ENCODE assay signal across 17 cellular contexts in the genomic region with DNA sequence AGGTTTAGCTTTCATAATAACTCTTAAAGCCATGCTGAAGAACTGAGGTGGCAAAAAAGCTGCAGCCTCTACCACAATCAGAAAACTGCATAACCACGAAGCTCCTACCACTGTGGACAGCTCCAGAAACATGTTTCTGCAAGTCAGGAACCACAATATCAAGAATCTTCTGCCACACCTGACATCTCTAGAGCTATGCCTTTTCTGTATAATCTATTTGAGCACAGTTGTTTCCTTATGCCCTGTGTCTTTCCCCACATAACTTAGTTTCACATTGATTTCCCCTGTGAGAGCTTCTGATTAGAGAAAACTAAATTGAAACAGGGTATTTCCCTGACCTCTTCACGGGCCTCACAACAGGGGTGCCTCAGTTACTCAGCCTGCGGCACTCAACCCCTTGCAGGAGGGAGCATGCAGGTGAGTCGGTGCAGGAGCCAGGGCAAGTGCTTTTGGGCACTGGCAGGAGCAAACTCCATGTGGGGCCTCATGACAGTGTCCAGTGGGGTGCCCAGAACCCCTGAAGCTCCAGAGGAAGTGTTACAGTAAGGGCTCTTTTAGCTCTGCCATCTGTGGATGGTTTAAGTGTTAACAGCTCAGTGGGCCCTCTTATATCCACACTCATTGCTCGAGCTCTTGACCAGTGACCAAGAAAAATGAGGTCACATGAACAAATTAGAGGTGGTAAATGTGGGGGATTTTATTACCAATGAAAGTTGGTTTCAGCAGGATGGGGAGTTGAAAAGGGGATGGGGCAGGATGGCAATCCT.
DNase-seq lines count a peak whose midpoint lies in the region; ATAC-seq, FAIRE-seq and TF ChIP-seq lines count a peak whose summit lies in the region.
"Had no signal": no experiment of that assay in that cellular context is flagged by ENCODE, and none has a peak within 500 bp of the region (broad histone marks: within the 10 kb centered on the region; RNA-seq: fewer than 3 reads in every experiment).

No MANE protein-coding gene starts in this region.

- no peak for TF ChIP-seq EP300 in H1 (IDR thresholded peaks at IDR 0.05; ENCODE audit: borderline replicate concordance in 1 of 2, low read depth in 2 of 2, low read length in 2 of 2)

- no peak overlapping the region for H3K18ac ChIP-seq in H1 (ENCODE audit: extremely low read depth, low read length)

- no peak overlapping the region for H2BK5ac ChIP-seq in H1 (ENCODE audit: low read depth, low read length)

- DNase-seq in H1 (ENCODE audit: low read depth in 1 of 2, low spot score in 2 of 2) (no peak), chondrocyte (ENCODE audit: low spot score) (no peak), RWPE1 (ENCODE audit: low spot score) (no peak), NCI-H82 treated with DMSO at 0.1 percent for 48 hours (lab: John Stamatoyannopoulos, UW; ENCODE audit: unreplicated experiment) (no peak)
- DNase-seq in activated T-helper 2 cell treated with anti-CD3 and anti-CD28 coated beads, Interferon-gamma antibody, Interleukin-2, Interleukin-4, amounts not matched to agents 10 μg/mL and 5 μg/mL and 100 μg/mL, durations not matched to agents 14 hours and 24 hours and 36 hours (ENCODE audit: low spot score): no peak
- DNase-seq: activated CD4-positive, alpha-beta T cell treated with anti-CD3 and anti-CD28 coated beads, Interleukin-2, amount 50 U/mL, for 4 hours; CD8-positive, alpha-beta T cell; heart right ventricle; MV-4-11; NCI-H524; ovary; stimulated activated CD4-positive, alpha-beta T cell treated with anti-CD3 and anti-CD28 coated beads, Interleukin-4, amount 100 ng/mL, for 1 hour had no signal

- intact Hi-C loops in activated T-helper 2 cell treated with anti-CD3 and anti-CD28 coated beads, Interferon-gamma antibody, Interleukin-2, Interleukin-4, amounts not matched to agents 10 μg/mL and 5 μg/mL and 100 μg/mL, durations not matched to agents 14 hours and 24 hours and 36 hours (cut with micrococcal nuclease): no loop called here

- H4K8ac ChIP-seq in H1 (ENCODE audit: extremely low read depth, insufficient read depth, low read length): peak overlapping the region; percentile 8; the same call in 1 of the 2 replicates

- CTCF ChIA-PET in H1 (lab: Charles Lee; ENCODE audit: partially characterized antibody) (interaction anchor here (0.8 to 1.3 kb wide), 4 partner anchors 18 to 535 kb away, joined by 3 to 4 read pairs (median 4); no protein-coding TSS in a partner anchor), RWPE1 (lab: Yijun Ruan, JAX) (interaction anchor here (0.6 kb wide), 1 partner anchor 11 kb away, joined by 3 read pairs; no protein-coding TSS in a partner anchor)

- H3K4me1 ChIP-seq in H1 (replicated peaks in 1 of 4; ENCODE audit: control insufficient read depth in 3 of 4, insufficient read depth in 4 of 4, low read length in 3 of 4): no peaks in the 10 kb centered on the region
- H3K4me1 ChIP-seq: heart right ventricle had no signal

- H2BK120ac ChIP-seq in H1 (replicated peaks; ENCODE audit: low read depth, low read length): no peak overlapping the region

- no peak overlapping the region for H2BK20ac ChIP-seq in H1 (ENCODE audit: low read length)

- no peak overlapping the region for H3K4ac ChIP-seq in H1 (replicated peaks; ENCODE audit: insufficient read length, low read depth, low read length)

- TF ChIP-seq CTCF in H1 (IDR thresholded peaks at IDR 0.05; ENCODE audit: control extremely low read depth in 1 of 3, insufficient read depth in 1 of 3, low read depth in 1 of 3, low read length in 3 of 3): no peak
- no peak for TF ChIP-seq CTCF in chondrocyte (IDR thresholded peaks at IDR 0.05)
- no peak for TF ChIP-seq CTCF in RWPE1 (conservative IDR thresholded peaks at IDR 0.05; ENCODE audit: low read depth)

- no peak overlapping the region for H3K23ac ChIP-seq in H1 (ENCODE audit: insufficient read length)

- H3K27ac Mint-ChIP-seq in chondrocyte (ENCODE audit: unreplicated experiment): no peak overlapping the region
- no peak overlapping the region for H3K27ac Mint-ChIP-seq in activated T-helper 2 cell treated with anti-CD3 and anti-CD28 coated beads, Interferon-gamma antibody, Interleukin-2, Interleukin-4, amounts not matched to agents 10 μg/mL and 5 μg/mL and 100 μg/mL, durations not matched to agents 14 hours and 24 hours and 36 hours
- H3K27ac Mint-ChIP-seq: activated naive CD8-positive, alpha-beta T cell; CD8-positive, alpha-beta T cell had no signal

- H3K9me3 Mint-ChIP-seq in chondrocyte (ENCODE audit: low read depth): peaks cover 4% of the 10 kb centered on the region
- H3K9me3 Mint-ChIP-seq in activated T-helper 2 cell treated with anti-CD3 and anti-CD28 coated beads, Interferon-gamma antibody, Interleukin-2, Interleukin-4, amounts not matched to agents 10 μg/mL and 5 μg/mL and 100 μg/mL, durations not matched to agents 14 hours and 24 hours and 36 hours: no peaks in the 10 kb centered on the region
- H3K9me3 Mint-ChIP-seq: CD8-positive, alpha-beta T cell had no signal

- TF ChIP-seq RAD21 in H1 (IDR thresholded peaks at IDR 0.05 in 1 of 2, conservative IDR thresholded peaks at IDR 0.05 in 1 of 2; ENCODE audit: low read depth in 2 of 2, low read length in 2 of 2): no peak

- peaks cover 5% of the 10 kb centered on the region for H3K27me3 Mint-ChIP-seq in chondrocyte (ENCODE audit: low read depth)
- H3K27me3 Mint-ChIP-seq in activated T-helper 2 cell treated with anti-CD3 and anti-CD28 coated beads, Interferon-gamma antibody, Interleukin-2, Interleukin-4, amounts not matched to agents 10 μg/mL and 5 μg/mL and 100 μg/mL, durations not matched to agents 14 hours and 24 hours and 36 hours (ENCODE audit: low read depth): no peaks in the 10 kb centered on the region
- H3K27me3 Mint-ChIP-seq: activated naive CD8-positive, alpha-beta T cell had no signal

- peaks cover 2% of the 10 kb centered on the region; the same call in 1 of the 2 replicates for H3K23me2 ChIP-seq in H1 (ENCODE audit: low read depth, low read length)

- no peak overlapping the region for H3K4me2 ChIP-seq in H1 (ENCODE audit: insufficient read depth in 1 of 2, low read depth in 2 of 2, low read length in 2 of 2)

- ATAC-seq in GM18873 (IDR thresholded peaks at IDR 0.05; ENCODE audit: low FRiP score, unreplicated experiment) (peak; percentile 62), GM21528 (IDR thresholded peaks at IDR 0.05; ENCODE audit: low FRiP score, unreplicated experiment) (peak; percentile 86), HG03135 (IDR thresholded peaks at IDR 0.05; ENCODE audit: unreplicated experiment) (peak; percentile 63)
- ATAC-seq: CD8-positive, alpha-beta T cell; heart right ventricle had no signal

- H3K27me3 ChIP-seq in H1 (replicated peaks in 1 of 4; ENCODE audit: control insufficient read depth in 3 of 4, extremely low read depth in 1 of 4, insufficient read depth in 3 of 4, low read length in 3 of 4): no peaks in the 10 kb centered on the region
- H3K27me3 ChIP-seq: heart right ventricle, ovary had no signal

- H3K36me3 ChIP-seq in H1 (ENCODE audit: control insufficient read depth in 2 of 4, insufficient read depth in 4 of 4, low read length in 3 of 4): no peaks in the 10 kb centered on the region
- H3K36me3 ChIP-seq: heart right ventricle, ovary had no signal

- POLR2A ChIA-PET in H1 (lab: Charles Lee; ENCODE audit: partially characterized antibody): no interaction called here
- POLR2A ChIA-PET in RWPE1 (lab: Yijun Ruan, JAX; ENCODE audit: low non-redundant PET): no interaction called here

- no peak overlapping the region for H4K91ac ChIP-seq in H1 (replicated peaks; ENCODE audit: insufficient read length, low read length)

- no peaks in the 10 kb centered on the region for H4K20me1 ChIP-seq in H1 (replicated peaks in 1 of 2; ENCODE audit: control insufficient read depth in 1 of 2, insufficient read depth in 2 of 2, low read length in 2 of 2)

- H2BK15ac ChIP-seq in H1 (ENCODE audit: low read length): no peak overlapping the region

- H3K79me2 ChIP-seq in H1 (ENCODE audit: control insufficient read depth in 1 of 2, insufficient read depth in 2 of 2, low read length in 2 of 2): no peaks in the 10 kb centered on the region

- 76% methylated on average over 5 of the region's 5 CpGs; no CpG with 5 or more reads in 1 of the 2 experiments for WGBS in H1 (ENCODE audit: extremely low coverage in 1 of 2, insufficient coverage in 1 of 2, insufficient read length in 1 of 2, insufficient replicate concordance in 2 of 2, low coverage in 1 of 2, low lambda C conversion rate in 2 of 2, missing lambda C conversion rate in 1 of 2), 2 experiments

- H3K79me1 ChIP-seq in H1 (ENCODE audit: low read depth, low read length): no peaks in the 10 kb centered on the region

- no peaks in the 10 kb centered on the region for H3K4me1 Mint-ChIP-seq in chondrocyte (ENCODE audit: low read depth)
- H3K4me1 Mint-ChIP-seq in activated T-helper 2 cell treated with anti-CD3 and anti-CD28 coated beads, Interferon-gamma antibody, Interleukin-2, Interleukin-4, amounts not matched to agents 10 μg/mL and 5 μg/mL and 100 μg/mL, durations not matched to agents 14 hours and 24 hours and 36 hours (ENCODE audit: low read depth): no peaks in the 10 kb centered on the region

- H2AFZ ChIP-seq in H1 (ENCODE audit: low read length): no peak overlapping the region

- H2BK12ac ChIP-seq in H1 (ENCODE audit: low read depth, low read length): no peak overlapping the region

- H3K9ac ChIP-seq in H1 (replicated peaks in 1 of 4; ENCODE audit: extremely low read depth in 1 of 4, low read depth in 3 of 4, low read length in 3 of 4): no peak overlapping the region

- no peak overlapping the region for H3K56ac ChIP-seq in H1 (replicated peaks; ENCODE audit: insufficient read length, low read depth, low read length)

- no peak overlapping the region for H2AK5ac ChIP-seq in H1 (ENCODE audit: low read depth, low read length)

- H3K27ac ChIP-seq in H1 (ENCODE audit: low read depth, low read length) (no peak overlapping the region), RWPE1 (no peak overlapping the region)
- H3K27ac ChIP-seq: heart right ventricle, HL-60, ovary had no signal

- no peak for FAIRE-seq in H1 (lab: Jason Lieb, UNC)

- no peak overlapping the region for H3K14ac ChIP-seq in H1 (ENCODE audit: insufficient read length)

- H3K9me3 ChIP-seq in H1 (ENCODE audit: insufficient read depth in 2 of 2, low read depth in 1 of 2, low read length in 1 of 2): no peaks in the 10 kb centered on the region
- H3K9me3 ChIP-seq: ovary had no signal

- no peaks in the 10 kb centered on the region for H3K36me3 Mint-ChIP-seq in chondrocyte (ENCODE audit: low read depth)
- no peaks in the 10 kb centered on the region for H3K36me3 Mint-ChIP-seq in activated T-helper 2 cell treated with anti-CD3 and anti-CD28 coated beads, Interferon-gamma antibody, Interleukin-2, Interleukin-4, amounts not matched to agents 10 μg/mL and 5 μg/mL and 100 μg/mL, durations not matched to agents 14 hours and 24 hours and 36 hours (ENCODE audit: low read depth)
- H3K36me3 Mint-ChIP-seq: CD8-positive, alpha-beta T cell had no signal

- no peak overlapping the region for H4K5ac ChIP-seq in H1 (ENCODE audit: insufficient read length, low read depth, low read length)

- H3K4me3 Mint-ChIP-seq in chondrocyte (ENCODE audit: unreplicated experiment): no peak overlapping the region
- no peak overlapping the region for H3K4me3 Mint-ChIP-seq in activated T-helper 2 cell treated with anti-CD3 and anti-CD28 coated beads, Interferon-gamma antibody, Interleukin-2, Interleukin-4, amounts not matched to agents 10 μg/mL and 5 μg/mL and 100 μg/mL, durations not matched to agents 14 hours and 24 hours and 36 hours (ENCODE audit: low read depth)
- H3K4me3 Mint-ChIP-seq: activated naive CD8-positive, alpha-beta T cell; CD8-positive, alpha-beta T cell had no signal

- TF ChIP-seq POLR2A in H1 (IDR thresholded peaks at IDR 0.05; ENCODE audit: control extremely low read depth in 1 of 2, low read depth in 2 of 2, low read length in 2 of 2): no peak

- no peak overlapping the region for H3K4me3 ChIP-seq in H1 (ENCODE audit: extremely low read depth in 1 of 4, insufficient read depth in 2 of 4, low read depth in 3 of 4, low read length in 4 of 4)
- H3K4me3 ChIP-seq: heart right ventricle, ovary had no signal
